ENCODE assay signal across 8 cellular contexts in the genomic region with DNA sequence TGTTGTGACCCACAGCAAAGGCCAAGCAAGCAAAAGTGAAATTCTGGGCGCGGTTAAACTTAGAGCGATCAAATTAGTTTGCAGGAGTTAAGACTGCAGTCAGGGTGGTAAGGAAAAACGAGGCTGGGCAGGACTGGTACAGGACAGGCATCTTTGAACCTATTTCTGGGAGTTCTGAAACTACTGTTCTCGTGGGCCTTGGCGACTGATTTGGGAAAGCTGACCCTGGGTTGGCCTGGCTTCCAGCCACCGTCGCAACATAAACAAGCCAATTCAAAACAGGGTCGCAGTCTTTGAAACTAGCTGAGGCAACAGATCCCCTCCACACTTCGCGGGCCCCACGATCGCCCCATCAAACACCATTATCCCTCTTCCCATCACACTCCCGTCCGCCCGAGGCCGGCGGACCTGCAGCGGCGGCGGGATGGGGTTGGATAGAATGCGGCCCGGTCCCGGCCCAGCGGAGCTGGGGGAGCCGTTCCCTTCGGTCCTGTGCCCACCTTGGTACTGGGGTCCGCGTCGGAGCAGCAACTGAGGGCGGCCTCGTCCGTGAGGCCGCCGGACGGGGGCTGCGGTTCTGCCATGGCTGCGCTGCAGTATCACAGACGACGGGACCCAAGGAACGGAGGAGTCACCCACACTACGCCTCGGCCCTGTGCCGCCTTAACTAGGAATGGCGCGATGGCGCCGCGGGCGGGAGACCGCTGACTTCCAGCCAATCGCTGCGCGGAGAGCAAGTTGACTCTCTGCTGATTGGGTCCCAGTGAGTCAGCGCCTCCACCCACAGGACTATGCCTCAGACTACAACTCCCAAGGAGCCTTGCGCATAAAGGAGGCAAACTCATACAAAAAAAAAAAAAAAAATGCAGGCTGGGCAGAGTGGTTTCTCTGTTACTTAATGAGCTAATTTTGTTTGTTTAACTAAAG. TPM values are rescaled to one million over a fixed set of nuclear protein-coding genes. Genes with fewer than 3 reads are reported as not detected.
DNase-seq lines count a peak whose midpoint lies in the region; ATAC-seq and TF ChIP-seq lines count a peak whose summit lies in the region.

A gene (minus strand): TSS at position 675 of the 927 bp plus-strand sequence. CDS start 91 bp downstream, at position 584.

- peak within 1 kb of the TSS; percentile 96 to 98 for H3K27ac Mint-ChIP-seq in activated naive CD4-positive, alpha-beta T cell treated with anti-CD3 and anti-CD28 coated beads, Interleukin-2, amount 50 U/mL, for 72 hours

- H3K36me3 ChIP-seq in suprapubic skin, result no peaks in the 10 kb centered on the region

- H3K36me3 Mint-ChIP-seq in activated naive CD4-positive, alpha-beta T cell treated with anti-CD3 and anti-CD28 coated beads, Interleukin-2, amount 50 U/mL, for 72 hours, result peaks cover 23 to 47% of the 10 kb centered on the region in 2 donors

- no peaks in the 10 kb centered on the region for H3K9me3 ChIP-seq in suprapubic skin

- ATAC-seq in HG02610 (IDR thresholded peaks at IDR 0.05; ENCODE audit: unreplicated experiment), result peak; percentile 99
- peak; percentile 100 for ATAC-seq in activated naive CD4-positive, alpha-beta T cell treated with anti-CD3 and anti-CD28 coated beads, Interleukin-2, amount 50 U/mL, for 72 hours

- H3K27ac ChIP-seq in suprapubic skin, result peak within 1 kb of the TSS; percentile 95

- peaks cover 10% of the 10 kb centered on the region for H3K4me1 ChIP-seq in suprapubic skin

- H3K4me3 ChIP-seq in GM08714 (ENCODE audit: low read length) (peak within 1 kb of the TSS; percentile 88), suprapubic skin (peak within 1 kb of the TSS; percentile 86)

- WGBS in suprapubic skin, result 2% methylated on average over 35 of the region's 56 CpGs

- peaks cover 6 to 11% of the 10 kb centered on the region in 2 donors for H3K9me3 Mint-ChIP-seq in activated naive CD4-positive, alpha-beta T cell treated with anti-CD3 and anti-CD28 coated beads, Interleukin-2, amount 50 U/mL, for 72 hours

- TF ChIP-seq POLR2A in suprapubic skin (IDR thresholded peaks at IDR 0.05), result peak in 1 of 2 donors; percentile 84

- no peak for TF ChIP-seq EP300 in suprapubic skin (IDR thresholded peaks at IDR 0.05)

- no peak for TF ChIP-seq CTCF in suprapubic skin (IDR thresholded peaks at IDR 0.05)

- DNase-seq in NCI-H1092 treated with DMSO at 0.1 percent for 48 hours (lab: John Stamatoyannopoulos, UW) (peak; percentile 92), SKM-1 (lab: John Stamatoyannopoulos, UW; ENCODE audit: unreplicated experiment) (peak; percentile 89), globus pallidus (ENCODE audit: low spot score) (peak; percentile 99), nucleus accumbens (lab: John Stamatoyannopoulos, UW) (peak; percentile 80 to 99 (median 96)), suprapubic skin (ENCODE audit: low spot score in 2 of 2) (peak; percentile 97 to 98)
- DNase-seq in activated naive CD4-positive, alpha-beta T cell treated with anti-CD3 and anti-CD28 coated beads, Interleukin-2, amount 50 U/mL, for 72 hours (ENCODE audit: low spot score in 2 of 2), result peak; percentile 94 to 98

- H3K27me3 ChIP-seq in suprapubic skin, result no peaks in the 10 kb centered on the region

RNA-seq across cellular contexts. Expression of the gene that starts here (rescaled TPM):
- 100 to 1,000 TPM; 121 to 138 TPM for total RNA-seq in activated naive CD4-positive, alpha-beta T cell treated with anti-CD3 and anti-CD28 coated beads, Interleukin-2, amount 50 U/mL, for 72 hours
- 100 to 1,000 TPM in 1 of 4 donors, 10 to 100 TPM in 3; 43.5 to 124 (median 80.7) TPM for total RNA-seq in suprapubic skin

Comparison
In these comparisons a context has a peak if more than half of its experiments do, and no peak if none do; other contexts are left out.
1. Peak in every context shown above with its lines: DNase-seq, ATAC-seq, H3K4me3 ChIP-seq and H3K27ac ChIP-seq.